11 cellular contexts compared by ENCODE assay signal in the genomic region with DNA sequence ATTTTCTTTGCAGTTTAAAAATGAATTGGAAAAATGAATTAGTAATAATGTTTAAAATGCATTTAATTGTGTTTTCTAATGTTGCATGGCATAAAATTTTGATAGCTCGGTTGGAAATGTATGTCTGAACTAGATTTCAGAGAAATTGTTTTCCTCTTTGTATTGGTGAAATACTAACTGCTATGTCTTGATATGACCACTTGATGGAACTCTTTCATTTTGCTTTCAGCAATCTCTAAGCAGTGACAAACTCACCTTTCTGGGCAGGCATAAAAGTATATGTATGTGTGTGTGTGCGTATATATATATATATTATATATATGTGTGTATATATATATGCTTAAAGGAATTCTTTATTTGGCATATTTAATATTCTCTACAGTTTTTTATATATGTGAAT.
DNase-seq lines count a peak whose midpoint lies in the region; ATAC-seq, FAIRE-seq and TF ChIP-seq lines count a peak whose summit lies in the region.
"Had no signal": no experiment of that assay in that cellular context is flagged by ENCODE, and none has a peak within 500 bp of the region (broad histone marks: within the 10 kb centered on the region; RNA-seq: fewer than 3 reads in every experiment).

No MANE protein-coding gene starts in this region.

- H2BK5ac ChIP-seq in mesenchymal stem cell (ENCODE audit: low read depth, low read length, poor library complexity, severe bottlenecking) = no peak overlapping the region

- H2BK12ac ChIP-seq in mesenchymal stem cell (ENCODE audit: low read length in 2 of 2) = no peak overlapping the region

- SMC1A ChIA-PET in GM12878 (lab: Charles Lee; ENCODE audit: uncharacterized antibody, unreplicated experiment) = no interaction called here

- in situ Hi-C loops in GM12878 (cut with MboI) = no loop called here

- BruUV-seq in GM12878 (replicated peaks; lab: Mats Ljungman, UMichigan) = no TSS peak

- no peak overlapping the region for H3K4ac ChIP-seq in mesenchymal stem cell (ENCODE audit: low read depth in 1 of 2, low read length in 2 of 2)

- intact Hi-C loops in GM12878 (cut with micrococcal nuclease; ENCODE audit: unreplicated experiment) = no loop called here

- no peak overlapping the region for H3K14ac ChIP-seq in mesenchymal stem cell (ENCODE audit: low read length in 2 of 2)

- H2BK15ac ChIP-seq in mesenchymal stem cell (ENCODE audit: low read depth, poor library complexity, severe bottlenecking) = no peak overlapping the region

- H3K27ac ChIP-seq in GM12878 (ENCODE audit: control insufficient read depth, insufficient read depth) (no peak overlapping the region), mesenchymal stem cell (ENCODE audit: low read length, poor library complexity, severe bottlenecking) (no peak overlapping the region)
- H3K27ac ChIP-seq: body of pancreas had no signal

- H3K4me1 ChIP-seq in GM12878 (ENCODE audit: control insufficient read depth, insufficient read depth, low read length) (no peaks in the 10 kb centered on the region), mesenchymal stem cell (ENCODE audit: control insufficient read depth, insufficient read depth, low read depth, low read length) (no peaks in the 10 kb centered on the region)
- H3K4me1 ChIP-seq: body of pancreas had no signal

- no peak for TF ChIP-seq EP300 in GM12878 (IDR thresholded peaks at IDR 0.05; ENCODE audit: borderline replicate concordance in 1 of 2, control insufficient read depth in 1 of 2, low read depth in 2 of 2, low read length in 2 of 2)

- H2AFZ ChIP-seq in GM12878 (ENCODE audit: control insufficient read depth, low read depth, low read length) (no peak overlapping the region), mesenchymal stem cell (ENCODE audit: low read depth, low read length) (no peak overlapping the region)

- DNase-seq in EH (ENCODE audit: low read depth) (peak; percentile 26), LoVo (ENCODE audit: low spot score) (peak; percentile 27), GM12878 (ENCODE audit: low read depth, low spot score) (no peak), mesenchymal stem cell (peak; percentile 51), H7 (no peak), NCI-H146 (lab: John Stamatoyannopoulos, UW) (no peak)
- DNase-seq: body of pancreas, T1000 had no signal

- TF ChIP-seq RAD21 in GM12878 (IDR thresholded peaks at IDR 0.05; ENCODE audit: insufficient read depth, low read depth, low read length) = peak; percentile 63

- peak; percentile 3 to 21 (median 10); a peak in 1 of 6 replicates for TF ChIP-seq CTCF in GM12878 (IDR thresholded peaks at IDR 0.05 in 2 of 3, conservative IDR thresholded peaks at IDR 0.05 in 1 of 3; ENCODE audit: control insufficient read depth in 2 of 3, extremely low read depth in 1 of 3, insufficient read depth in 1 of 3, low read depth in 3 of 3, low read length in 3 of 3)

- H3K23ac ChIP-seq in mesenchymal stem cell (ENCODE audit: low read length in 2 of 2) = no peak overlapping the region

- no peaks in the 10 kb centered on the region for H4K20me1 ChIP-seq in GM12878 (ENCODE audit: control insufficient read depth, insufficient read depth)

- no peaks in the 10 kb centered on the region for H3K36me3 ChIP-seq in GM12878 (ENCODE audit: control insufficient read depth in 2 of 2, insufficient read depth in 2 of 2, low read length in 1 of 2)
- no peaks in the 10 kb centered on the region for H3K36me3 ChIP-seq in mesenchymal stem cell (ENCODE audit: control insufficient read depth in 1 of 2, insufficient read depth in 2 of 2, low read depth in 1 of 2, low read length in 2 of 2)
- no peaks in the 10 kb centered on the region for H3K36me3 ChIP-seq in H7 (replicated peaks; ENCODE audit: control insufficient read depth, insufficient read depth, low read length)

- no peak overlapping the region for H2AK5ac ChIP-seq in mesenchymal stem cell (ENCODE audit: low read length, severe bottlenecking)

- H3K4me3 ChIP-seq in GM12878 (no peak overlapping the region), mesenchymal stem cell (ENCODE audit: insufficient read depth in 1 of 2, low read depth in 1 of 2, low read length in 2 of 2) (no peak overlapping the region), H7 (ENCODE audit: insufficient read depth, low read depth, low read length) (no peak overlapping the region)
- H3K4me3 ChIP-seq: body of pancreas had no signal

- H3K79me2 ChIP-seq in GM12878 (ENCODE audit: control insufficient read depth, insufficient read depth, low read length) = no peaks in the 10 kb centered on the region

- no peak overlapping the region for H3K4me2 ChIP-seq in GM12878 (ENCODE audit: control insufficient read depth, insufficient read depth)
- H3K4me2 ChIP-seq in mesenchymal stem cell (ENCODE audit: low read length, poor library complexity, severe bottlenecking) = no peak overlapping the region

- no peak for TF ChIP-seq POLR2A in GM12878 (IDR thresholded peaks at IDR 0.05; ENCODE audit: low read depth, low read length)

- no peak overlapping the region for H4K8ac ChIP-seq in mesenchymal stem cell (ENCODE audit: low read length)

- no peak overlapping the region for H3K18ac ChIP-seq in mesenchymal stem cell (ENCODE audit: low read depth in 1 of 2, low read length in 2 of 2)

- no peaks in the 10 kb centered on the region for H3K27me3 ChIP-seq in GM12878 (replicated peaks in 1 of 2; ENCODE audit: control insufficient read depth in 2 of 2, insufficient read depth in 2 of 2, low read length in 1 of 2)
- H3K27me3 ChIP-seq in mesenchymal stem cell (ENCODE audit: control insufficient read depth in 1 of 2, insufficient read depth in 1 of 2, low read length in 2 of 2) = no peaks in the 10 kb centered on the region
- no peaks in the 10 kb centered on the region for H3K27me3 ChIP-seq in H7 (ENCODE audit: control insufficient read depth, insufficient read depth, low read length)
- H3K27me3 ChIP-seq: body of pancreas had no signal

- H2BK120ac ChIP-seq in mesenchymal stem cell (ENCODE audit: low read depth, low read length) = no peak overlapping the region

- H4K91ac ChIP-seq in mesenchymal stem cell (ENCODE audit: low read length) = no peak overlapping the region

- WGBS in GM12878 (ENCODE audit: insufficient coverage, insufficient replicate concordance, low lambda C conversion rate, missing lambda C conversion rate) = 16% methylated on average over 2 of the region's 2 CpGs
- WGBS in mesenchymal stem cell = 17% methylated on average over 1 of the region's 2 CpGs

- CTCF ChIA-PET in GM12878 (lab: Yijun Ruan, JAX) = interaction anchor here (1.0 to 1.1 kb wide), 2 partner anchors 20 to 561 kb away, joined by 3 read pairs; no protein-coding TSS in a partner anchor

- POLR2A ChIA-PET in GM12878 (lab: Charles Lee) = no interaction called here

- RAD21 ChIA-PET in GM12878 (lab: Charles Lee; ENCODE audit: unreplicated experiment) = no interaction called here

- H3K9me3 ChIP-seq in GM12878 (replicated peaks; ENCODE audit: control insufficient read depth, insufficient read depth, low read length) = no peaks in the 10 kb centered on the region
- no peaks in the 10 kb centered on the region for H3K9me3 ChIP-seq in mesenchymal stem cell (ENCODE audit: control insufficient read depth, low read length)
- H3K9me3 ChIP-seq: body of pancreas had no signal

- no peak for FAIRE-seq in GM12878 (lab: Jason Lieb, UNC)
- FAIRE-seq: HTR-8/SVneo had no signal

- ATAC-seq in GM12878 (peak; percentile 46; the same call in 1 of the 3 replicates), HG02678 (IDR thresholded peaks at IDR 0.05; ENCODE audit: unreplicated experiment) (no peak), HG03378 (IDR thresholded peaks at IDR 0.05; ENCODE audit: unreplicated experiment) (no peak)
- ATAC-seq: body of pancreas had no signal

- H3K79me1 ChIP-seq in mesenchymal stem cell (replicated peaks; ENCODE audit: low read length, poor library complexity, severe bottlenecking) = no peaks in the 10 kb centered on the region

- no peak overlapping the region for H3K9ac ChIP-seq in GM12878 (ENCODE audit: control insufficient read depth, insufficient read depth, low read length)
- no peak overlapping the region for H3K9ac ChIP-seq in mesenchymal stem cell (ENCODE audit: low read length)

TF ChIP-seq in GM12878, 131 proteins besides CTCF, POLR2A, EP300 and RAD21:
- TF ChIP-seq TBL1XR1 (IDR thresholded peaks at IDR 0.05; ENCODE audit: low read depth, low read length) (no peak), IKZF1 (conservative IDR thresholded peaks at IDR 0.05) (no peak), ZBED1 (IDR thresholded peaks at IDR 0.05; ENCODE audit: borderline replicate concordance) (no peak)
- TF ChIP-seq, protein P1, sequence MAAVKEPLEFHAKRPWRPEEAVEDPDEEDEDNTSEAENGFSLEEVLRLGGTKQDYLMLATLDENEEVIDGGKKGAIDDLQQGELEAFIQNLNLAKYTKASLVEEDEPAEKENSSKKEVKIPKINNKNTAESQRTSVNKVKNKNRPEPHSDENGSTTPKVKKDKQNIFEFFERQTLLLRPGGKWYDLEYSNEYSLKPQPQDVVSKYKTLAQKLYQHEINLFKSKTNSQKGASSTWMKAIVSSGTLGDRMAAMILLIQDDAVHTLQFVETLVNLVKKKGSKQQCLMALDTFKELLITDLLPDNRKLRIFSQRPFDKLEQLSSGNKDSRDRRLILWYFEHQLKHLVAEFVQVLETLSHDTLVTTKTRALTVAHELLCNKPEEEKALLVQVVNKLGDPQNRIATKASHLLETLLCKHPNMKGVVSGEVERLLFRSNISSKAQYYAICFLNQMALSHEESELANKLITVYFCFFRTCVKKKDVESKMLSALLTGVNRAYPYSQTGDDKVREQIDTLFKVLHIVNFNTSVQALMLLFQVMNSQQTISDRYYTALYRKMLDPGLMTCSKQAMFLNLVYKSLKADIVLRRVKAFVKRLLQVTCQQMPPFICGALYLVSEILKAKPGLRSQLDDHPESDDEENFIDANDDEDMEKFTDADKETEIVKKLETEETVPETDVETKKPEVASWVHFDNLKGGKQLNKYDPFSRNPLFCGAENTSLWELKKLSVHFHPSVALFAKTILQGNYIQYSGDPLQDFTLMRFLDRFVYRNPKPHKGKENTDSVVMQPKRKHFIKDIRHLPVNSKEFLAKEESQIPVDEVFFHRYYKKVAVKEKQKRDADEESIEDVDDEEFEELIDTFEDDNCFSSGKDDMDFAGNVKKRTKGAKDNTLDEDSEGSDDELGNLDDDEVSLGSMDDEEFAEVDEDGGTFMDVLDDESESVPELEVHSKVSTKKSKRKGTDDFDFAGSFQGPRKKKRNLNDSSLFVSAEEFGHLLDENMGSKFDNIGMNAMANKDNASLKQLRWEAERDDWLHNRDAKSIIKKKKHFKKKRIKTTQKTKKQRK (IDR thresholded peaks at IDR 0.05; ENCODE audit: low read depth, low read length) = no peak

Comparison
In these comparisons a context has a peak if more than half of its experiments do, and no peak if none do; other contexts are left out.
1. DNase-seq: peak in EH (single experiment), LoVo (single experiment) and mesenchymal stem cell (single experiment); none in GM12878 (single experiment), H7 (single experiment) and NCI-H146 (single experiment).